ENCODE assay signal across 9 cellular contexts in genomic region chr6:44475779-44476434, GRCh38.
DNase-seq lines count a peak whose midpoint lies in the region; ATAC-seq lines count a peak whose summit lies in the region.
"Had no signal": no experiment of that assay in that cellular context is flagged by ENCODE, and none has a peak within 500 bp of the region (broad histone marks: within the 10 kb centered on the region; RNA-seq: fewer than 3 reads in every experiment).

No MANE protein-coding gene starts in this region.

- 0 out of 22 replicates have a peak, but pooled peaks cover 0 to 3% (median 0%) of the 10 kb centered on the region in 11 experiments for H3K27me3 ChIP-seq in BLaER1 treated with 17β-estradiol and CSF1 and Interleukin-3, amounts not matched to agents 10 nM and 100 nM

- peak overlapping the region; percentile 19 to 69 (median 48); a peak in 20 of 22 replicates for H3K4me2 ChIP-seq in BLaER1 treated with 17β-estradiol and CSF1 and Interleukin-3, amounts not matched to agents 10 nM and 100 nM

- H3K36me3 Mint-ChIP-seq in naive thymus-derived CD8-positive, alpha-beta T cell = no peaks in the 10 kb centered on the region
- no peaks in the 10 kb centered on the region for H3K36me3 Mint-ChIP-seq in stimulated activated effector memory CD8-positive, alpha-beta T cell treated with anti-CD3 and anti-CD28 coated beads, Interleukin-12 subunit alpha, Interleukin-12 subunit beta, amount 100 ng/mL, for 72 hours
- H3K36me3 Mint-ChIP-seq: IgD-negative memory B cell had no signal

- peaks cover 0 to 3% (median 0%) of the 10 kb centered on the region in 5 donors for H3K27me3 Mint-ChIP-seq in naive thymus-derived CD8-positive, alpha-beta T cell

- DNase-seq in HT1080 (ENCODE audit: low read depth) = peak; percentile 76
- peak; percentile 53 for DNase-seq in NOMO-1 treated with dmso at 0.1 percent for 144 hours (lab: John Stamatoyannopoulos, UW; ENCODE audit: unreplicated experiment)
- peak; percentile 66 for DNase-seq in activated CD8-positive, alpha-beta memory T cell treated with anti-CD3 and anti-CD28 coated beads, Interleukin-2, amount 50 U/mL, for 4 hours
- peak; percentile 38 to 80 (median 60) for DNase-seq in naive thymus-derived CD8-positive, alpha-beta T cell
- peak; percentile 62 to 85 for DNase-seq in stimulated activated effector memory CD8-positive, alpha-beta T cell treated with anti-CD3 and anti-CD28 coated beads, Interleukin-12 subunit alpha, Interleukin-12 subunit beta, amount 100 ng/mL, for 72 hours (ENCODE audit: low spot score in 2 of 2)

- peak overlapping the region in 4 of 11 experiments; percentile 20 to 50 (median 48); a peak in 5 of 22 replicates for H3K9ac ChIP-seq in BLaER1 treated with 17β-estradiol and CSF1 and Interleukin-3, amounts not matched to agents 10 nM and 100 nM

- H3K9me3 Mint-ChIP-seq in naive thymus-derived CD8-positive, alpha-beta T cell = no peaks in the 10 kb centered on the region
- H3K9me3 Mint-ChIP-seq in stimulated activated effector memory CD8-positive, alpha-beta T cell treated with anti-CD3 and anti-CD28 coated beads, Interleukin-12 subunit alpha, Interleukin-12 subunit beta, amount 100 ng/mL, for 72 hours = no peaks in the 10 kb centered on the region
- H3K9me3 Mint-ChIP-seq: IgD-negative memory B cell had no signal

- POLR2A ChIA-PET in naive thymus-derived CD8-positive, alpha-beta T cell (lab: Charles Lee) = interaction anchor here (0.5 kb wide), 1 partner anchor 1032 kb away, joined by 7 read pairs; no protein-coding TSS in a partner anchor

- no peaks in the 10 kb centered on the region for H3K9me3 ChIP-seq in BLaER1 treated with 17β-estradiol and CSF1 and Interleukin-3, amounts not matched to agents 10 nM and 100 nM (replicated peaks in 1 of 11)

- H4K20me1 ChIP-seq in BLaER1 treated with 17β-estradiol and CSF1 and Interleukin-3, amounts not matched to agents 10 nM and 100 nM = no peaks in the 10 kb centered on the region; a peak in 1 of 22 replicates

- H3K4me1 Mint-ChIP-seq in naive thymus-derived CD8-positive, alpha-beta T cell = peaks cover 0 to 3% (median 0%) of the 10 kb centered on the region in 4 donors
- H3K4me1 Mint-ChIP-seq in stimulated activated effector memory CD8-positive, alpha-beta T cell treated with anti-CD3 and anti-CD28 coated beads, Interleukin-12 subunit alpha, Interleukin-12 subunit beta, amount 100 ng/mL, for 72 hours = peaks cover 8% of the 10 kb centered on the region

- no peak overlapping the region for H3K4me3 Mint-ChIP-seq in naive thymus-derived CD8-positive, alpha-beta T cell
- no peak overlapping the region for H3K4me3 Mint-ChIP-seq in stimulated activated effector memory CD8-positive, alpha-beta T cell treated with anti-CD3 and anti-CD28 coated beads, Interleukin-12 subunit alpha, Interleukin-12 subunit beta, amount 100 ng/mL, for 72 hours

- ATAC-seq in GM19351 (IDR thresholded peaks at IDR 0.05; ENCODE audit: unreplicated experiment) = peak; percentile 76
- ATAC-seq in esophagus mucosa = peak; percentile 94
- ATAC-seq in naive thymus-derived CD8-positive, alpha-beta T cell = peak; percentile 89 to 96
- ATAC-seq in stimulated activated effector memory CD8-positive, alpha-beta T cell treated with anti-CD3 and anti-CD28 coated beads, Interleukin-12 subunit alpha, Interleukin-12 subunit beta, amount 100 ng/mL, for 72 hours = peak; percentile 82

- H3K4me1 ChIP-seq in BLaER1 treated with 17β-estradiol and CSF1 and Interleukin-3, amounts not matched to agents 10 nM and 100 nM = peaks cover 10 to 26% (median 15%) of the 10 kb centered on the region in 10 experiments; a peak in 19 of 20 replicates

- H3K4me3 ChIP-seq in BLaER1 treated with 17β-estradiol and CSF1 and Interleukin-3, amounts not matched to agents 10 nM and 100 nM = no peak overlapping the region

- peak overlapping the region in 2 of 10 donors; percentile 21 to 61 for H3K27ac Mint-ChIP-seq in naive thymus-derived CD8-positive, alpha-beta T cell
- H3K27ac Mint-ChIP-seq in stimulated activated effector memory CD8-positive, alpha-beta T cell treated with anti-CD3 and anti-CD28 coated beads, Interleukin-12 subunit alpha, Interleukin-12 subunit beta, amount 100 ng/mL, for 72 hours = no peak overlapping the region
- H3K27ac Mint-ChIP-seq: IgD-negative memory B cell had no signal

- no peaks in the 10 kb centered on the region for H3K36me3 ChIP-seq in BLaER1 treated with 17β-estradiol and CSF1 and Interleukin-3, amounts not matched to agents 10 nM and 100 nM

- H3K27ac ChIP-seq in BLaER1 treated with 17β-estradiol and CSF1 and Interleukin-3, amounts not matched to agents 10 nM and 100 nM = peak overlapping the region in 4 of 11 experiments; percentile 12 to 57 (median 44); a peak in 6 of 22 replicates
